ENCODE assay signal across 23 cellular contexts in the genomic region with DNA sequence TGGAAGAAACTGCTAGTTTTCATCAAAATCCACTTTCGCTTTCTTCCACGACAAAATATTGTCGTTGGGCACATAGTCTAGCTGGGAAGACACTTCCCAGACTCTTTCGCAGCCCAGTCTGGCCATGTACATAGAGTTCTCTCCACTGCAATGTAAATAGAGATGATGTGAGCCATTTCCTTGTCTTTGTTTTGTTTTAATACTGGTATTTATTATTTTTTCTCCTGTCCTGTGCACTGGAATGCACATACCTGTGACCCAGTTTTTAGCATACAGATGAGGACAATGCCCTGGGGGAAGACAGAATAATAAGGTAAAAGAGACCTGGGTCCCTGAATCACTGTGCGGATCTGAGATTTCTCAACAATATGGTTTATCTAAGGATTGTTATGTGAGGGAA.
DNase-seq lines count a peak whose midpoint lies in the region; ATAC-seq and TF ChIP-seq lines count a peak whose summit lies in the region.
"Had no signal": no experiment of that assay in that cellular context is flagged by ENCODE, and none has a peak within 500 bp of the region (broad histone marks: within the 10 kb centered on the region; RNA-seq: fewer than 3 reads in every experiment).

No MANE protein-coding gene starts in this region.

- peaks cover 11% of the 10 kb centered on the region for H3K4me1 ChIP-seq in hepatocyte (ENCODE audit: insufficient read depth)
- no peaks in the 10 kb centered on the region for H3K4me1 ChIP-seq in testis
- H3K4me1 ChIP-seq in gastroesophageal sphincter: no peaks in the 10 kb centered on the region
- H3K4me1 ChIP-seq: Caco-2, upper lobe of left lung had no signal

- H3K4me3 ChIP-seq in astrocyte of the spinal cord (ENCODE audit: low read depth, low read length): no peak overlapping the region
- H3K4me3 ChIP-seq in hepatocyte: no peak overlapping the region
- H3K4me3 ChIP-seq in testis: peak overlapping the region in 1 of 2 donors; percentile 13
- H3K4me3 ChIP-seq in gastroesophageal sphincter: no peak overlapping the region
- H3K4me3 ChIP-seq: GM12878, lung, upper lobe of left lung had no signal

- WGBS in hepatocyte (ENCODE audit: low lambda C conversion rate, missing lambda C conversion rate): 67% methylated on average over 5 of the region's 5 CpGs
- WGBS in testis, 2 donors: 48 to 67% methylated on average over 5 of the region's 5 CpGs
- 55 to 76% methylated on average over 4 to 5 of the region's 5 CpGs for WGBS in gastroesophageal sphincter (ENCODE audit: low coverage in 1 of 2), 2 donors

- no peaks in the 10 kb centered on the region for H3K27me3 ChIP-seq in hepatocyte
- no peaks in the 10 kb centered on the region for H3K27me3 ChIP-seq in testis
- no peaks in the 10 kb centered on the region for H3K27me3 ChIP-seq in gastroesophageal sphincter
- H3K27me3 ChIP-seq: upper lobe of left lung had no signal

- no peak for TF ChIP-seq CTCF in astrocyte of the spinal cord (IDR thresholded peaks at IDR 0.05; ENCODE audit: low read depth, low read length)
- TF ChIP-seq CTCF in hepatocyte (IDR thresholded peaks at IDR 0.05; ENCODE audit: poor library complexity): no peak
- TF ChIP-seq CTCF in testis (IDR thresholded peaks at IDR 0.05): no peak
- TF ChIP-seq CTCF in gastroesophageal sphincter (IDR thresholded peaks at IDR 0.05): no peak

- H3K9me3 ChIP-seq in hepatocyte (ENCODE audit: low read depth): no peaks in the 10 kb centered on the region
- no peaks in the 10 kb centered on the region for H3K9me3 ChIP-seq in testis
- H3K9me3 ChIP-seq in gastroesophageal sphincter: no peaks in the 10 kb centered on the region
- H3K9me3 ChIP-seq: Caco-2, upper lobe of left lung had no signal

- ATAC-seq in gastroesophageal sphincter: no peak
- ATAC-seq: activated CD4-positive, CD25-positive, alpha-beta regulatory T cell treated with anti-CD3 and anti-CD28 coated beads, Interleukin-2, amount 50 U/mL, for 24 hours; activated T-helper 17 cell treated with anti-CD3 and anti-CD28 coated beads, Interleukin-2, amount 50 U/mL, for 72 hours; GM12878; HCT116 had no signal

- H3K9me2 ChIP-seq in hepatocyte (replicated peaks; ENCODE audit: insufficient read depth): no peaks in the 10 kb centered on the region

- no peaks in the 10 kb centered on the region for H3K79me2 ChIP-seq in hepatocyte

- intact Hi-C loops in testis (cut with DNase I; ENCODE audit: low total_unique reads): no loop called here

- no peak for TF ChIP-seq POLR2A in testis (IDR thresholded peaks at IDR 0.05)
- TF ChIP-seq POLR2A in gastroesophageal sphincter (IDR thresholded peaks at IDR 0.05): no peak

- peak overlapping the region; percentile 39 for H3K4me2 ChIP-seq in hepatocyte

- H2AFZ ChIP-seq in hepatocyte: no peak overlapping the region

- no peak for TF ChIP-seq EP300 in gastroesophageal sphincter (IDR thresholded peaks at IDR 0.05)

- no peaks in the 10 kb centered on the region for H4K20me1 ChIP-seq in hepatocyte (ENCODE audit: insufficient read depth, poor library complexity, severe bottlenecking)

- no peaks in the 10 kb centered on the region for H3K36me3 ChIP-seq in hepatocyte (replicated peaks; ENCODE audit: insufficient read depth, low read depth)
- H3K36me3 ChIP-seq in testis (ENCODE audit: low read depth, missing control alignments): no peaks in the 10 kb centered on the region
- H3K36me3 ChIP-seq in gastroesophageal sphincter: no peaks in the 10 kb centered on the region
- H3K36me3 ChIP-seq: upper lobe of left lung had no signal

- peak; percentile 33 for DNase-seq in HPDE6-E6E7 (ENCODE audit: extremely low spot score)
- DNase-seq in astrocyte of the spinal cord (ENCODE audit: low read depth, low spot score): peak; percentile 55
- DNase-seq in hepatocyte (ENCODE audit: low spot score): no peak
- no peak for DNase-seq in testis
- no peak for DNase-seq in activated T-cell treated with anti-CD3 and anti-CD28 coated beads, Interleukin-2, amount 50 U/mL, for 1 hour
- no peak for DNase-seq in activated CD8-positive, alpha-beta memory T cell treated with anti-CD3 and anti-CD28 coated beads for 24 hours
- DNase-seq: activated CD4-positive, alpha-beta memory T cell treated with anti-CD3 and anti-CD28 coated beads for 36 hours; activated CD8-positive, alpha-beta memory T cell treated with anti-CD3 and anti-CD28 coated beads, Interleukin-2, amount 50 U/mL, for 48 hours; Caco-2; KBM-7; kidney glomerular epithelial cell; NCI-H1417; NCI-H2081 treated with DMSO at 0.1 percent for 48 hours; NCI-H345; small intestine; upper lobe of left lung had no signal

- in situ Hi-C loops in astrocyte of the spinal cord (cut with HindIII; ENCODE audit: low sequenced_read_pairs): no loop called here

- H3K27ac ChIP-seq in hepatocyte (no peak overlapping the region), testis (peak overlapping the region; percentile 40 to 55), gastroesophageal sphincter (no peak overlapping the region)
- H3K27ac ChIP-seq: C4-2B, upper lobe of left lung had no signal

Comparison
In these comparisons a context has a peak if more than half of its experiments do, and no peak if none do; other contexts are left out.
1. DNase-seq: peak in HPDE6-E6E7 (single experiment) and astrocyte of the spinal cord (single experiment); none in hepatocyte (single experiment), testis (single experiment), activated T-cell treated with anti-CD3 and anti-CD28 coated beads, Interleukin-2, amount 50 U/mL, for 1 hour (single experiment) and activated CD8-positive, alpha-beta memory T cell treated with anti-CD3 and anti-CD28 coated beads for 24 hours (single experiment).
2. H3K27ac ChIP-seq: peak in testis (2 of 2); none in hepatocyte (single experiment) and gastroesophageal sphincter (0 of 4).